ENCODE assay signal across 23 cellular contexts in the genomic region with DNA sequence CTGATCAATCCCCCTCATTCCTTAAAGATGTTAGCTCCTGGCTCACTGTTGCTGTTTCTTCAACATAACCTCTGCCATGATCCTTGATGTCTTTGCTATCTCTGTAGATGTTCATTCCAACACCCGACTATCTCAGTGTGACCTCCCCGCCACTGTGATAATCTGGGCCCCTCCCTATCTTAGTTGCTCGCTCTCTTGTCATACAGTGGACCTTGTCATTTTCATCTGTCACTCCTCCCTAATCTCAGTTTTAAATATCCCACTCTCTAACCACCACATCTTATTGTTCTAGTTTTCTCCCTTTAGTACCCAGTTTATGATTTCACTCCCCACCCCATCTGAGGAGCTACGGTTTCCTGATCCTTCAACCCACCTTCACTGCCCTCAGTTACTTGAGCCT.
"Had no signal": no experiment of that assay in that cellular context is flagged by ENCODE, and none has a peak within 500 bp of the region (broad histone marks: within the 10 kb centered on the region; RNA-seq: fewer than 3 reads in every experiment).

No MANE protein-coding gene starts in this region.

- H3K4me3 ChIP-seq: left lung, lung, mucosa of descending colon, skin epidermis, stomach, testis, thyroid gland, transverse colon, upper lobe of left lung, vagina had no signal

- H3K9me3 ChIP-seq: left lung, mucosa of descending colon, stomach, testis, thyroid gland, transverse colon, upper lobe of left lung, vagina had no signal

- H3K79me2 ChIP-seq: parathyroid adenoma had no signal

- H2AFZ ChIP-seq: parathyroid adenoma had no signal

- H3K36me3 ChIP-seq: left lung, stomach, thyroid gland, transverse colon, upper lobe of left lung, vagina had no signal

- H3K4me1 ChIP-seq: left lung, parathyroid adenoma, testis, thyroid gland, transverse colon, vagina had no signal

- DNase-seq: hippocampal formation; left colon; left lung; midbrain; mucosa of descending colon; naive thymus-derived CD4-positive, alpha-beta T cell; right cardiac atrium; stimulated activated CD4-positive, alpha-beta T cell treated with anti-CD3 and anti-CD28 coated beads, Interleukin-12 subunit alpha, Interleukin-12 subunit beta, amount 100 ng/mL, for 4 hours; stimulated activated CD4-positive, alpha-beta T cell treated with anti-CD3 and anti-CD28 coated beads, Interleukin-15, amount 100 ng/mL, for 24 hours; stimulated activated CD4-positive, alpha-beta T cell treated with anti-CD3 and anti-CD28 coated beads, Interleukin-2, amount 100 ng/mL, for 24 hours; stimulated activated CD4-positive, alpha-beta T cell treated with anti-CD3 and anti-CD28 coated beads, Interleukin-4, amount 100 ng/mL, for 1 hour; stimulated activated naive B cell treated with anti-CD40 and anti-IgM and Interleukin-4, amounts not matched to agents 10 μg/mL and 1 μg/mL and 100 μg/mL, for 72 hours; stimulated activated naive CD8-positive, alpha-beta T cell treated with anti-CD3 and anti-CD28 coated beads, Interleukin-15, Interleukin-2, amounts not matched to agents 100 U/mL and 50 U/mL, for 24 hours; stomach; testis; thyroid gland; transverse colon; upper lobe of left lung had no signal

- H3K27me3 ChIP-seq: left lung, stomach, testis, thyroid gland, transverse colon, upper lobe of left lung, vagina had no signal

- ATAC-seq: left colon; mucosa of descending colon; naive thymus-derived CD4-positive, alpha-beta T cell; natural killer cell treated with Interleukin-12 subunit alpha and Interleukin-12 subunit beta and Interleukin-15 and Interleukin-18, amount 100 ng/mL, for 72 hours; stimulated activated naive B cell treated with anti-CD40 and anti-IgM and Interleukin-4, amounts not matched to agents 10 μg/mL and 1 μg/mL and 100 μg/mL, for 72 hours; stimulated activated naive CD8-positive, alpha-beta T cell treated with anti-CD3 and anti-CD28 coated beads, Interleukin-15, Interleukin-2, amounts not matched to agents 100 U/mL and 50 U/mL, for 24 hours had no signal

- H3K9ac ChIP-seq: parathyroid adenoma had no signal

- H3K27ac ChIP-seq: left lung, parathyroid adenoma, skin epidermis, testis, thyroid gland, transverse colon, upper lobe of left lung, vagina had no signal
